Comparison of ENCODE assay signal across 15 cellular contexts in genomic region chr6:23349521-23350147, GRCh38.
A peak's percentile ranks its signal among the peaks of the same experiment; 100 is the strongest.
DNase-seq lines count a peak whose midpoint lies in the region; ATAC-seq, FAIRE-seq and TF ChIP-seq lines count a peak whose summit lies in the region.
"Had no signal": no experiment of that assay in that cellular context is flagged by ENCODE, and none has a peak within 500 bp of the region (broad histone marks: within the 10 kb centered on the region; RNA-seq: fewer than 3 reads in every experiment).

No MANE protein-coding gene starts in this region.

- FAIRE-seq in GM12891 (lab: Jason Lieb, UNC), result no peak

- H3K36me3 Mint-ChIP-seq in activated naive CD8-positive, alpha-beta T cell treated with anti-CD3 and anti-CD28 coated beads for 36 hours, result no peaks in the 10 kb centered on the region
- H3K36me3 Mint-ChIP-seq: CD4-positive, CD25-positive, alpha-beta regulatory T cell had no signal

- ATAC-seq in GM19023 (IDR thresholded peaks at IDR 0.05; ENCODE audit: unreplicated experiment), result no peak
- ATAC-seq: stimulated activated naive CD8-positive, alpha-beta T cell treated with anti-CD3 and anti-CD28 coated beads, Interleukin-15, amount 100 ng/mL, for 72 hours; T-helper 17 cell had no signal

- DNase-seq in ACHN, result peak; percentile 1
- DNase-seq in HFF-Myc (ENCODE audit: extremely low read depth, low read depth), result peak; percentile 90
- DNase-seq in PC-9, result peak; percentile 28 to 74
- DNase-seq in fibroblast of mammary gland (ENCODE audit: low read depth), result peak; percentile 93
- no peak for DNase-seq in GM12891 (ENCODE audit: insufficient read length, low spot score)
- DNase-seq in activated naive CD8-positive, alpha-beta T cell treated with anti-CD3 and anti-CD28 coated beads for 36 hours, result no peak
- DNase-seq in vagina (ENCODE audit: extremely low spot score in 2 of 2), result no peak
- DNase-seq: activated T-cell treated with anti-CD3 and anti-CD28 coated beads for 4 hours; CD4-positive, CD25-positive, alpha-beta regulatory T cell; KBM-7; stimulated activated naive CD8-positive, alpha-beta T cell treated with anti-CD3 and anti-CD28 coated beads, Interleukin-15, amount 100 ng/mL, for 72 hours; T-helper 17 cell had no signal

- H3F3A ChIP-seq in PC-9 (ENCODE audit: insufficient read depth, low read depth), result no peaks in the 10 kb centered on the region

- H3K9me3 ChIP-seq in PC-9 (ENCODE audit: insufficient read depth, low read depth) (peaks cover 9% of the 10 kb centered on the region; the same call in 1 of the 2 replicates), vagina (no peaks in the 10 kb centered on the region)

- H3K27me3 ChIP-seq in PC-9 (ENCODE audit: insufficient read depth, low read depth), result no peaks in the 10 kb centered on the region
- no peaks in the 10 kb centered on the region for H3K27me3 ChIP-seq in vagina

- no peaks in the 10 kb centered on the region for H4K20me1 ChIP-seq in PC-9 (ENCODE audit: insufficient read depth)

- in situ Hi-C loops in ACHN (cut with HindIII; ENCODE audit: low pct_ligation_motif_present, low pct_unique_long_range_greater_than_20kb, low sequenced_read_pairs), result no loop called here

- no peaks in the 10 kb centered on the region for H3K9me3 Mint-ChIP-seq in activated naive CD8-positive, alpha-beta T cell treated with anti-CD3 and anti-CD28 coated beads for 36 hours
- H3K9me3 Mint-ChIP-seq: stimulated activated naive CD8-positive, alpha-beta T cell treated with anti-CD3 and anti-CD28 coated beads, Interleukin-15, amount 100 ng/mL, for 72 hours had no signal

- H3K27me3 Mint-ChIP-seq in activated naive CD8-positive, alpha-beta T cell treated with anti-CD3 and anti-CD28 coated beads for 36 hours, result no peaks in the 10 kb centered on the region
- H3K27me3 Mint-ChIP-seq: CD4-positive, CD25-positive, alpha-beta regulatory T cell; dendritic cell treated with granulocyte-macrophage colony-stimulating factor and Interleukin-4, amounts not matched to agents 40 ng/mL and 50 ng/mL, for 4 days; stimulated activated naive CD8-positive, alpha-beta T cell treated with anti-CD3 and anti-CD28 coated beads, Interleukin-15, amount 100 ng/mL, for 72 hours; T-helper 17 cell had no signal

- TF ChIP-seq POLR2A in GM12891 (IDR thresholded peaks at IDR 0.05; ENCODE audit: low read depth, low read length) (no peak), vagina (IDR thresholded peaks at IDR 0.05) (no peak)

- peak overlapping the region; percentile 38 for H3K4me2 ChIP-seq in PC-9

- no peak overlapping the region for H3K4me3 Mint-ChIP-seq in activated naive CD8-positive, alpha-beta T cell treated with anti-CD3 and anti-CD28 coated beads for 36 hours
- H3K4me3 Mint-ChIP-seq: CD4-positive, CD25-positive, alpha-beta regulatory T cell; dendritic cell treated with granulocyte-macrophage colony-stimulating factor and Interleukin-4, amounts not matched to agents 40 ng/mL and 50 ng/mL, for 4 days; stimulated activated naive CD8-positive, alpha-beta T cell treated with anti-CD3 and anti-CD28 coated beads, Interleukin-15, amount 100 ng/mL, for 72 hours; T-helper 17 cell had no signal

- CTCF ChIA-PET in PC-9 (lab: Charles Lee), result no interaction called here

- no TSS peak for BruUV-seq in PC-9 (replicated peaks; lab: Mats Ljungman, UMichigan)

- no peaks in the 10 kb centered on the region for H3K4me1 Mint-ChIP-seq in activated naive CD8-positive, alpha-beta T cell treated with anti-CD3 and anti-CD28 coated beads for 36 hours
- H3K4me1 Mint-ChIP-seq: CD4-positive, CD25-positive, alpha-beta regulatory T cell; stimulated activated naive CD8-positive, alpha-beta T cell treated with anti-CD3 and anti-CD28 coated beads, Interleukin-15, amount 100 ng/mL, for 72 hours; T-helper 17 cell had no signal

- POLR2A ChIA-PET in PC-9 (lab: Charles Lee; ENCODE audit: unreplicated experiment), result no interaction called here

- H3K36me3 ChIP-seq in PC-9 (ENCODE audit: low read depth), result no peaks in the 10 kb centered on the region; the same call in 1 of the 2 replicates
- no peaks in the 10 kb centered on the region for H3K36me3 ChIP-seq in vagina

- H3K4me1 ChIP-seq in PC-9 (replicated peaks; ENCODE audit: insufficient read depth) (peaks cover 26% of the 10 kb centered on the region), vagina (no peaks in the 10 kb centered on the region)

- no peak overlapping the region for H3K27ac Mint-ChIP-seq in activated naive CD8-positive, alpha-beta T cell treated with anti-CD3 and anti-CD28 coated beads for 36 hours
- H3K27ac Mint-ChIP-seq: CD4-positive, CD25-positive, alpha-beta regulatory T cell; dendritic cell treated with granulocyte-macrophage colony-stimulating factor and Interleukin-4, amounts not matched to agents 40 ng/mL and 50 ng/mL, for 4 days; stimulated activated naive CD8-positive, alpha-beta T cell treated with anti-CD3 and anti-CD28 coated beads, Interleukin-15, amount 100 ng/mL, for 72 hours; T-helper 17 cell had no signal

- no peaks in the 10 kb centered on the region for H3K79me2 ChIP-seq in PC-9 (ENCODE audit: low read depth)

- H3K27ac ChIP-seq in PC-9, result peak overlapping the region; percentile 72
- H3K27ac ChIP-seq in vagina, result no peak overlapping the region

- no peak for TF ChIP-seq CTCF in HFF-Myc (IDR thresholded peaks at IDR 0.05; ENCODE audit: low read depth, low read length, missing control alignments)
- TF ChIP-seq CTCF in PC-9 (conservative IDR thresholded peaks at IDR 0.05), result no peak
- TF ChIP-seq CTCF in fibroblast of mammary gland (conservative IDR thresholded peaks at IDR 0.05; ENCODE audit: control insufficient read depth, insufficient read depth, low read depth, low read length), result no peak
- TF ChIP-seq CTCF in vagina (IDR thresholded peaks at IDR 0.05), result no peak

- no peaks in the 10 kb centered on the region for H3K9me2 ChIP-seq in PC-9 (ENCODE audit: insufficient read depth)

- intact Hi-C loops in PC-9 (cut with micrococcal nuclease; ENCODE audit: unreplicated experiment) (no loop called here), vagina (cut with DNase I) (no loop called here)

- no peak overlapping the region for H2AFZ ChIP-seq in PC-9

- no peak overlapping the region for H3K4me3 ChIP-seq in HFF-Myc (replicated peaks; ENCODE audit: low read depth, low read length)
- H3K4me3 ChIP-seq in PC-9, result no peak overlapping the region
- no peak overlapping the region for H3K4me3 ChIP-seq in fibroblast of mammary gland (ENCODE audit: control insufficient read depth, low read depth, low read length)
- H3K4me3 ChIP-seq in vagina, result no peak overlapping the region
- H3K4me3 ChIP-seq: lung had no signal

TF ChIP-seq in GM12891, 5 proteins besides CTCF, POLR2A, EP300 and RAD21:
- TF ChIP-seq POLR2AphosphoS5 (IDR thresholded peaks at IDR 0.05; ENCODE audit: low read depth, low read length) (no peak), SPI1 (IDR thresholded peaks at IDR 0.05; ENCODE audit: low read depth, low read length) (no peak), PAX5 (IDR thresholded peaks at IDR 0.05; ENCODE audit: insufficient read depth, low read length, severe bottlenecking) (no peak), POU2F2 (IDR thresholded peaks at IDR 0.05; ENCODE audit: low read depth, low read length) (no peak), TAF1 (IDR thresholded peaks at IDR 0.05; ENCODE audit: low read depth, low read length) (no peak)

Comparison
In these comparisons a context has a peak if more than half of its experiments do, and no peak if none do; other contexts are left out.
1. DNase-seq: peak in ACHN (single experiment), HFF-Myc (single experiment), PC-9 (2 of 2) and fibroblast of mammary gland (single experiment); none in GM12891 (single experiment), activated naive CD8-positive, alpha-beta T cell treated with anti-CD3 and anti-CD28 coated beads for 36 hours (single experiment) and vagina (0 of 2).